In genomic region chr2:240868286-240869108, GRCh38 we compare ENCODE assay signal across 15 cellular contexts. TPM values are rescaled to one million over a fixed set of nuclear protein-coding genes. Genes with fewer than 3 reads are reported as not detected.
DNase-seq lines count a peak whose midpoint lies in the region; ATAC-seq and TF ChIP-seq lines count a peak whose summit lies in the region.
"Had no signal": no experiment of that assay in that cellular context is flagged by ENCODE, and none has a peak within 500 bp of the region (broad histone marks: within the 10 kb centered on the region; RNA-seq: fewer than 3 reads in every experiment).

TSS of gene AGXT (plus strand) at chr2:240868824. CDS start at chr2:240868866, 42 bp downstream.

- no peak for ATAC-seq in Right ventricle myocardium superior (ENCODE audit: poor library complexity)

- peak; percentile 4 for DNase-seq in M059J (ENCODE audit: low read depth)
- peak; percentile 55 for DNase-seq in RPMI7951 (ENCODE audit: low read depth)
- DNase-seq in iris pigment epithelial cell (ENCODE audit: low read depth), result peak; percentile 46
- no peak for DNase-seq in hypothalamus (lab: John Stamatoyannopoulos, UW)
- no peak for DNase-seq in Right ventricle myocardium superior
- DNase-seq in mucosa of gallbladder (ENCODE audit: low spot score), result no peak
- DNase-seq in NCI-H446 treated with DMSO at 0.1 percent for 48 hours (lab: John Stamatoyannopoulos, UW), result no peak
- DNase-seq: activated CD4-positive, alpha-beta T cell treated with anti-CD3 and anti-CD28 coated beads for 48 hours; activated gamma-delta T cell; kidney glomerular epithelial cell; NCI-H2227 treated with DMSO at 0.1 percent for 48 hours had no signal

- H3K27ac ChIP-seq in C4-2B, result peak within 1 kb of the TSS; percentile 32
- H3K27ac ChIP-seq: BLaER1 treated with 17β-estradiol and CSF1 and Interleukin-3, amounts not matched to agents 10 nM and 100 nM; neutrophil; SK-N-MC had no signal

- no peak for TF ChIP-seq CTCF in C4-2B (conservative IDR thresholded peaks at IDR 0.05)

- intact Hi-C loops in Right ventricle myocardium superior (cut with DNase I), result no loop called here

RNA-seq across cellular contexts. Expression of gene AGXT, which starts in this region (rescaled TPM):
- not detected in 2 replicates for total RNA-seq in M059J (2014; rRNA removed; shearing (Covaris generic))
- 0.10 and 0.24 TPM in 2 replicates for total RNA-seq in RPMI7951 (2014; rRNA removed; shearing (Covaris generic))
- not detected for total RNA-seq in Right ventricle myocardium superior
- 1.6 TPM for total RNA-seq in mucosa of gallbladder

Comparison
In these comparisons a context has a peak if more than half of its experiments do, and no peak if none do; other contexts are left out.
1. Peak in DNase-seq in M059J; RNA of the gene not detected or under 1 TPM.
2. Peak in DNase-seq in RPMI7951; RNA of the gene not detected or under 1 TPM.